In genomic region chr10:104351919-104352318, GRCh38 we compare ENCODE assay signal across 10 cellular contexts. TPM values are rescaled to one million over a fixed set of nuclear protein-coding genes. Genes with fewer than 3 reads are reported as not detected.
DNase-seq lines count a peak whose midpoint lies in the region; ATAC-seq lines count a peak whose summit lies in the region.
"Had no signal": no experiment of that assay in that cellular context is flagged by ENCODE, and none has a peak within 500 bp of the region (broad histone marks: within the 10 kb centered on the region; RNA-seq: fewer than 3 reads in every experiment).

No MANE protein-coding gene starts in this region.

- no peaks in the 10 kb centered on the region for H3K36me3 Mint-ChIP-seq in activated naive CD8-positive, alpha-beta T cell
- H3K36me3 Mint-ChIP-seq in activated naive CD8-positive, alpha-beta T cell treated with anti-CD3 and anti-CD28 coated beads, Interleukin-2, amount 50 U/mL, for 24 hours (ENCODE audit: low read depth) = no peaks in the 10 kb centered on the region
- H3K36me3 Mint-ChIP-seq in T-helper 17 cell (ENCODE audit: low read depth) = no peaks in the 10 kb centered on the region

- peaks cover 18% of the 10 kb centered on the region for H3K4me1 Mint-ChIP-seq in activated naive CD8-positive, alpha-beta T cell (ENCODE audit: low read depth)
- peaks cover 2% of the 10 kb centered on the region for H3K4me1 Mint-ChIP-seq in activated naive CD8-positive, alpha-beta T cell treated with anti-CD3 and anti-CD28 coated beads, Interleukin-2, amount 50 U/mL, for 24 hours
- H3K4me1 Mint-ChIP-seq in T-helper 17 cell = peaks cover 18% of the 10 kb centered on the region
- no peaks in the 10 kb centered on the region for H3K4me1 Mint-ChIP-seq in stimulated activated naive CD8-positive, alpha-beta T cell treated with anti-CD3 and anti-CD28 coated beads, Interleukin-15, amount 100 ng/mL, for 72 hours

- no peaks in the 10 kb centered on the region for H3K9me3 Mint-ChIP-seq in activated naive CD8-positive, alpha-beta T cell (ENCODE audit: low read depth)
- no peaks in the 10 kb centered on the region for H3K9me3 Mint-ChIP-seq in activated naive CD8-positive, alpha-beta T cell treated with anti-CD3 and anti-CD28 coated beads, Interleukin-2, amount 50 U/mL, for 24 hours
- no peaks in the 10 kb centered on the region for H3K9me3 Mint-ChIP-seq in stimulated activated naive CD8-positive, alpha-beta T cell treated with anti-CD3 and anti-CD28 coated beads, Interleukin-15, amount 100 ng/mL, for 72 hours

- no peak overlapping the region for H3K4me3 ChIP-seq in H7 (ENCODE audit: insufficient read depth, low read depth, low read length)
- H3K4me3 ChIP-seq: thyroid gland had no signal

- H3K36me3 ChIP-seq in H7 (replicated peaks; ENCODE audit: control insufficient read depth, insufficient read depth, low read length) = no peaks in the 10 kb centered on the region
- H3K36me3 ChIP-seq: thyroid gland had no signal

- no peak for DNase-seq in activated naive CD8-positive, alpha-beta T cell treated with anti-CD3 and anti-CD28 coated beads, Interleukin-2, amount 50 U/mL, for 24 hours
- no peak for DNase-seq in T-helper 17 cell
- DNase-seq in stimulated activated naive CD8-positive, alpha-beta T cell treated with anti-CD3 and anti-CD28 coated beads, Interleukin-15, amount 100 ng/mL, for 72 hours = no peak
- DNase-seq in NCI-H526 treated with DMSO at 0.1 percent for 48 hours (lab: John Stamatoyannopoulos, UW) = no peak
- no peak for DNase-seq in NCI-H2107 (lab: John Stamatoyannopoulos, UW)
- no peak for DNase-seq in H7
- DNase-seq: activated CD8-positive, alpha-beta memory T cell treated with anti-CD3 and anti-CD28 coated beads, Interleukin-2, amount 50 U/mL, for 4 hours; thyroid gland had no signal

- peak overlapping the region; percentile 85 for H3K27ac Mint-ChIP-seq in activated naive CD8-positive, alpha-beta T cell
- H3K27ac Mint-ChIP-seq in activated naive CD8-positive, alpha-beta T cell treated with anti-CD3 and anti-CD28 coated beads, Interleukin-2, amount 50 U/mL, for 24 hours = no peak overlapping the region
- H3K27ac Mint-ChIP-seq in T-helper 17 cell = peak overlapping the region; percentile 81
- no peak overlapping the region for H3K27ac Mint-ChIP-seq in stimulated activated naive CD8-positive, alpha-beta T cell treated with anti-CD3 and anti-CD28 coated beads, Interleukin-15, amount 100 ng/mL, for 72 hours

- no peak overlapping the region for H3K4me3 Mint-ChIP-seq in activated naive CD8-positive, alpha-beta T cell
- no peak overlapping the region for H3K4me3 Mint-ChIP-seq in activated naive CD8-positive, alpha-beta T cell treated with anti-CD3 and anti-CD28 coated beads, Interleukin-2, amount 50 U/mL, for 24 hours
- H3K4me3 Mint-ChIP-seq in T-helper 17 cell = peak overlapping the region; percentile 78
- peak overlapping the region in 1 of 2 donors; percentile 51 for H3K4me3 Mint-ChIP-seq in stimulated activated naive CD8-positive, alpha-beta T cell treated with anti-CD3 and anti-CD28 coated beads, Interleukin-15, amount 100 ng/mL, for 72 hours

- no peak for ATAC-seq in activated naive CD8-positive, alpha-beta T cell treated with anti-CD3 and anti-CD28 coated beads, Interleukin-2, amount 50 U/mL, for 24 hours
- ATAC-seq in HG03378 (IDR thresholded peaks at IDR 0.05; ENCODE audit: unreplicated experiment) (peak; percentile 20), T-helper 17 cell (no peak)
- ATAC-seq in stimulated activated naive CD8-positive, alpha-beta T cell treated with anti-CD3 and anti-CD28 coated beads, Interleukin-15, amount 100 ng/mL, for 72 hours = peak; percentile 6

- H3K27me3 Mint-ChIP-seq in activated naive CD8-positive, alpha-beta T cell = no peaks in the 10 kb centered on the region
- no peaks in the 10 kb centered on the region for H3K27me3 Mint-ChIP-seq in activated naive CD8-positive, alpha-beta T cell treated with anti-CD3 and anti-CD28 coated beads, Interleukin-2, amount 50 U/mL, for 24 hours
- no peaks in the 10 kb centered on the region for H3K27me3 Mint-ChIP-seq in T-helper 17 cell
- no peaks in the 10 kb centered on the region for H3K27me3 Mint-ChIP-seq in stimulated activated naive CD8-positive, alpha-beta T cell treated with anti-CD3 and anti-CD28 coated beads, Interleukin-15, amount 100 ng/mL, for 72 hours

- peaks cover 11% of the 10 kb centered on the region for H3K27me3 ChIP-seq in H7 (ENCODE audit: control insufficient read depth, insufficient read depth, low read length)
- H3K27me3 ChIP-seq: thyroid gland had no signal

- H3K9me3 ChIP-seq in T-helper 17 cell (ENCODE audit: control insufficient read depth, low read length, poor library complexity, severe bottlenecking) = no peaks in the 10 kb centered on the region
- H3K9me3 ChIP-seq: thyroid gland had no signal

RNA-seq across cellular contexts. Expression of gene CFAP58, which starts 1.7 kb away (rescaled TPM):
- total RNA-seq in T-helper 17 cell = not detected
- total RNA-seq in H7 (2014; rRNA removed; shearing (Covaris generic)) = 0.62 and 2.0 TPM in 2 replicates

RNA-seq across cellular contexts. Expression of gene ITPRIP, which starts 13.7 kb away (rescaled TPM):
- total RNA-seq in T-helper 17 cell = 10 to 100 TPM; 30.6 to 47.1 TPM
- 6.7 and 6.9 TPM in 2 replicates for total RNA-seq in H7 (2014; rRNA removed; shearing (Covaris generic))

Comparison
In these comparisons a context has a peak if more than half of its experiments do, and no peak if none do; other contexts are left out.
1. H3K27ac Mint-ChIP-seq: peak in activated naive CD8-positive, alpha-beta T cell (single experiment) and T-helper 17 cell (single experiment); none in activated naive CD8-positive, alpha-beta T cell treated with anti-CD3 and anti-CD28 coated beads, Interleukin-2, amount 50 U/mL, for 24 hours (single experiment) and stimulated activated naive CD8-positive, alpha-beta T cell treated with anti-CD3 and anti-CD28 coated beads, Interleukin-15, amount 100 ng/mL, for 72 hours (0 of 2).
2. ATAC-seq: peak in HG03378 (single experiment) and stimulated activated naive CD8-positive, alpha-beta T cell treated with anti-CD3 and anti-CD28 coated beads, Interleukin-15, amount 100 ng/mL, for 72 hours (single experiment); none in activated naive CD8-positive, alpha-beta T cell treated with anti-CD3 and anti-CD28 coated beads, Interleukin-2, amount 50 U/mL, for 24 hours (single experiment) and T-helper 17 cell (single experiment).